ENCODE assay signal across 11 cellular contexts in the genomic region with DNA sequence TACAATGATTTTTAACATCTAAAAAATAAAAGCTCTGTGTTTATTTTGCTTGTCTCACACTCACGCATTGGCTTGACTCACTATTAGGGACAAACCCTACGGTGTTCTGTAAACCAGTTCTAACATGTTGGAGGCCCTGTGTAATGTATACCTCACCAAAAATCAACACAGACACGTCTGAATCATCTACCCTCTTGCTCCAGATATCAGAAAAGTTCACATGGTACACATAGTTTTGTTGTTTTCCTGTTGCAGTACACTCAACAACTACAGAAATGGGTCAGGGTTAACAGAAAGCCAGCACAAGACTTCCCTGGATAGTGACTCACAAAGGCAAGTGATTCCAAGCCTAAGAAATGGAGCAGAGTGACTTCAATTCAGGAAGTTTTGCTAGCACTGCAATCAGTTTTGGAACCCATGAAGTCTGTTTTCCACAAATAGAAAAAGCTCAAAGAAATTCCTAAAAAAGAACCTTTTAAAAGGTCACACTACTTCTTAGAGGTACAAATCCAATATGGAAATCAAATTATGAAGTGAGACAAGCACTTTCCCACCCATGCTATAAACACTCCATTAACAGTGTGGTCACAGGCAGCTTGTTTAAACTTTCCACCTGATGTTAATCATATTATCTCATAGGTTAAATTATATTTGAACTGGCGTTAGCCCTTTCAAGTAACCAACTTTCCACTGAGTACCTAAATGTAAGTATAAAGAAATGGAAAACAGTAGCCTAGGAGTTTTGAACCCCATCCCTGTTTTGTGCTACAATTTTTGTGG.
DNase-seq lines count a peak whose midpoint lies in the region; ATAC-seq and TF ChIP-seq lines count a peak whose summit lies in the region.
"Had no signal": no experiment of that assay in that cellular context is flagged by ENCODE, and none has a peak within 500 bp of the region (broad histone marks: within the 10 kb centered on the region; RNA-seq: fewer than 3 reads in every experiment).

No MANE protein-coding gene starts in this region.

- no peaks in the 10 kb centered on the region for H3K36me3 Mint-ChIP-seq in activated CD8-positive, alpha-beta T cell treated with anti-CD3 and anti-CD28 coated beads, Interleukin-2, amount 10 ng/mL, durations not matched to agents 7 days and 5 days (ENCODE audit: low read depth)
- H3K36me3 Mint-ChIP-seq in CD8-positive, alpha-beta memory T cell, result no peaks in the 10 kb centered on the region

- H3K9me3 Mint-ChIP-seq in activated CD8-positive, alpha-beta T cell treated with anti-CD3 and anti-CD28 coated beads, Interleukin-2, amount 10 ng/mL, durations not matched to agents 7 days and 5 days (ENCODE audit: insufficient read depth), result no peaks in the 10 kb centered on the region
- peaks cover 0 to 2% (median 0%) of the 10 kb centered on the region in 5 donors for H3K9me3 Mint-ChIP-seq in CD8-positive, alpha-beta memory T cell

- H3K36me3 ChIP-seq in WERI-Rb-1, result no peaks in the 10 kb centered on the region
- H3K36me3 ChIP-seq in CD8-positive, alpha-beta memory T cell (ENCODE audit: insufficient read depth, low read length), result no peaks in the 10 kb centered on the region

- H3K27ac ChIP-seq in WERI-Rb-1, result no peak overlapping the region
- no peak overlapping the region for H3K27ac ChIP-seq in CD8-positive, alpha-beta memory T cell (ENCODE audit: low read depth, low read length)
- H3K27ac ChIP-seq: KMS-11 had no signal

- no peaks in the 10 kb centered on the region for H3K4me1 Mint-ChIP-seq in activated CD8-positive, alpha-beta T cell treated with anti-CD3 and anti-CD28 coated beads, Interleukin-2, amount 10 ng/mL, durations not matched to agents 7 days and 5 days (ENCODE audit: low read depth)
- H3K4me1 Mint-ChIP-seq in CD8-positive, alpha-beta memory T cell, result no peaks in the 10 kb centered on the region

- peaks cover 56% of the 10 kb centered on the region for H3K27me3 ChIP-seq in WERI-Rb-1 (ENCODE audit: insufficient read depth, low read depth, severe bottlenecking)
- no peaks in the 10 kb centered on the region for H3K27me3 ChIP-seq in CD8-positive, alpha-beta memory T cell (ENCODE audit: insufficient read depth, low read length, poor library complexity, severe bottlenecking)

- no peak overlapping the region for H3K27ac Mint-ChIP-seq in activated CD8-positive, alpha-beta T cell treated with anti-CD3 and anti-CD28 coated beads, Interleukin-2, amount 10 ng/mL, durations not matched to agents 7 days and 5 days
- no peak overlapping the region for H3K27ac Mint-ChIP-seq in CD8-positive, alpha-beta memory T cell

- ATAC-seq in activated CD8-positive, alpha-beta T cell treated with anti-CD3 and anti-CD28 coated beads, Interleukin-2, amount 10 ng/mL, durations not matched to agents 7 days and 5 days, result no peak

- peaks cover 5% of the 10 kb centered on the region for H3K27me3 Mint-ChIP-seq in activated CD8-positive, alpha-beta T cell treated with anti-CD3 and anti-CD28 coated beads, Interleukin-2, amount 10 ng/mL, durations not matched to agents 7 days and 5 days (ENCODE audit: low read depth)
- peaks cover 14% of the 10 kb centered on the region in 2 donors for H3K27me3 Mint-ChIP-seq in CD8-positive, alpha-beta memory T cell

- POLR2A ChIA-PET in activated CD8-positive, alpha-beta T cell treated with anti-CD3 and anti-CD28 coated beads, Interleukin-2, amount 10 ng/mL, durations not matched to agents 7 days and 5 days (lab: Charles Lee), result no interaction called here
- POLR2A ChIA-PET in CD8-positive, alpha-beta memory T cell (lab: Charles Lee), result no interaction called here

- CTCF ChIA-PET in activated CD8-positive, alpha-beta T cell treated with anti-CD3 and anti-CD28 coated beads, Interleukin-2, amount 10 ng/mL, durations not matched to agents 7 days and 5 days (lab: Charles Lee), result no interaction called here
- CTCF ChIA-PET in CD8-positive, alpha-beta memory T cell (lab: Charles Lee), result no interaction called here

- no peaks in the 10 kb centered on the region for H3K9me3 ChIP-seq in WERI-Rb-1 (ENCODE audit: severe bottlenecking)
- no peaks in the 10 kb centered on the region for H3K9me3 ChIP-seq in CD8-positive, alpha-beta memory T cell (ENCODE audit: low read length)

- H3K4me3 Mint-ChIP-seq in activated CD8-positive, alpha-beta T cell treated with anti-CD3 and anti-CD28 coated beads, Interleukin-2, amount 10 ng/mL, durations not matched to agents 7 days and 5 days, result no peak overlapping the region
- no peak overlapping the region for H3K4me3 Mint-ChIP-seq in CD8-positive, alpha-beta memory T cell

- no peaks in the 10 kb centered on the region for H3K4me1 ChIP-seq in CD8-positive, alpha-beta memory T cell (ENCODE audit: insufficient read depth, low read length)

- peak; percentile 82 for DNase-seq in Daoy (ENCODE audit: low read depth)
- peak; percentile 11 for DNase-seq in T1000 (lab: John Stamatoyannopoulos, UW)
- peak; percentile 97 for DNase-seq in glomerular endothelial cell (ENCODE audit: extremely low read depth, low read depth, low spot score)
- DNase-seq in retinal pigment epithelial cell (ENCODE audit: low read depth), result peak; percentile 70
- DNase-seq in activated CD8-positive, alpha-beta T cell treated with anti-CD3 and anti-CD28 coated beads, Interleukin-2, amount 10 ng/mL, durations not matched to agents 7 days and 5 days, result no peak
- DNase-seq in activated CD4-positive, alpha-beta T cell treated with anti-CD3 and anti-CD28 coated beads for 4 hours, result no peak
- no peak for DNase-seq in WERI-Rb-1
- DNase-seq in CD8-positive, alpha-beta memory T cell, result no peak
- DNase-seq: activated gamma-delta T cell, T-helper 1 cell had no signal

- H3K4me3 ChIP-seq in retinal pigment epithelial cell (ENCODE audit: low read length) (no peak overlapping the region), WERI-Rb-1 (ENCODE audit: low read depth, low read length) (no peak overlapping the region)
- no peak overlapping the region for H3K4me3 ChIP-seq in CD8-positive, alpha-beta memory T cell (ENCODE audit: low read length)

- no peak for TF ChIP-seq CTCF in retinal pigment epithelial cell (conservative IDR thresholded peaks at IDR 0.05; ENCODE audit: low read depth, low read length)
- TF ChIP-seq CTCF in WERI-Rb-1 (IDR thresholded peaks at IDR 0.05; ENCODE audit: low read depth, low read length), result no peak

Comparison
In these comparisons a context has a peak if more than half of its experiments do, and no peak if none do; other contexts are left out.
1. DNase-seq: peak in Daoy (single experiment), T1000 (single experiment), glomerular endothelial cell (single experiment) and retinal pigment epithelial cell (single experiment); none in activated CD8-positive, alpha-beta T cell treated with anti-CD3 and anti-CD28 coated beads, Interleukin-2, amount 10 ng/mL, durations not matched to agents 7 days and 5 days (single experiment), activated CD4-positive, alpha-beta T cell treated with anti-CD3 and anti-CD28 coated beads for 4 hours (0 of 2), WERI-Rb-1 (single experiment) and CD8-positive, alpha-beta memory T cell (0 of 5).